Comparison of ENCODE assay signal across 22 cellular contexts in the genomic region with DNA sequence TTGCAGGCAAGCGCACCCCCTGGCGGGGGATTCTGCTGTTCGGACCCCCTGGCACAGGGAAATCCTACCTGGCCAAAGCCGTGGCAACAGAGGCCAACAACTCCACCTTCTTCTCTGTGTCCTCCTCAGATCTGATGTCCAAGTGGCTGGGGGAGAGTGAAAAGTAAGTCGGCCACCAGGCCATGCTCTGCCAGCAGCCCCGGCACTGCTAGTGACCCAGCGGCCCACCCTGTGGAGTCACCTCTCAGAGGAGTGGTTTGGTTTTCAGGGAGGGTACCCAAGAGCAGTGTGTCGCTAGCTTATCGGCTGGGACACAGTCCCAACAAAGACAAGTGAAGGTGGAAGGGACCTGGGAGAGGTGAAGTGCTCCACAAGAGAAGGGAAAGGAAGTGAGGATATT. TPM values are rescaled to one million over a fixed set of nuclear protein-coding genes. Genes with fewer than 3 reads are reported as not detected.
DNase-seq lines count a peak whose midpoint lies in the region; ATAC-seq and TF ChIP-seq lines count a peak whose summit lies in the region.
"Had no signal": no experiment of that assay in that cellular context is flagged by ENCODE, and none has a peak within 500 bp of the region (broad histone marks: within the 10 kb centered on the region; RNA-seq: fewer than 3 reads in every experiment).

No MANE protein-coding gene starts in this region.

- TF ChIP-seq EP300 in upper lobe of left lung (IDR thresholded peaks at IDR 0.05), result no peak

- H3K4me1 ChIP-seq in upper lobe of left lung, result peaks cover 0 to 7% (median 3%) of the 10 kb centered on the region in 4 donors

- WGBS in upper lobe of left lung, 2 donors, result 93 to 97% methylated on average over 5 to 9 of the region's 9 CpGs

- peak overlapping the region; percentile 34 for H3K27ac Mint-ChIP-seq in endothelial cell (ENCODE audit: unreplicated experiment)
- H3K27ac Mint-ChIP-seq in progenitor cell of endocrine pancreas, result peak overlapping the region; percentile 7
- peak overlapping the region in 2 of 6 donors; percentile 39 to 69 for H3K27ac Mint-ChIP-seq in immature natural killer cell

- no peaks in the 10 kb centered on the region for H3K9me3 Mint-ChIP-seq in endothelial cell (ENCODE audit: unreplicated experiment)
- H3K9me3 Mint-ChIP-seq in progenitor cell of endocrine pancreas (ENCODE audit: low read depth), result no peaks in the 10 kb centered on the region
- H3K9me3 Mint-ChIP-seq in immature natural killer cell, result no peaks in the 10 kb centered on the region
- H3K9me3 Mint-ChIP-seq: CD4-positive, CD25-positive, alpha-beta regulatory T cell had no signal

- H3K4me1 Mint-ChIP-seq in endothelial cell (ENCODE audit: unreplicated experiment) (no peaks in the 10 kb centered on the region), progenitor cell of endocrine pancreas (ENCODE audit: low read depth) (no peaks in the 10 kb centered on the region), immature natural killer cell (peaks cover 3 to 11% of the 10 kb centered on the region in 2 donors)

- H3K36me3 Mint-ChIP-seq in endothelial cell (ENCODE audit: low read depth, unreplicated experiment) (peaks cover 39% of the 10 kb centered on the region), progenitor cell of endocrine pancreas (ENCODE audit: insufficient read depth) (peaks cover 21% of the 10 kb centered on the region), immature natural killer cell (peaks cover 4 to 28% (median 12%) of the 10 kb centered on the region in 3 donors)

- POLR2A ChIA-PET in RWPE1 (lab: Yijun Ruan, JAX; ENCODE audit: low non-redundant PET), result interaction anchor here (0.6 kb wide), 1 partner anchor 489 kb away, joined by 7 read pairs; no protein-coding TSS in a partner anchor

- H3K27me3 Mint-ChIP-seq in endothelial cell (ENCODE audit: unreplicated experiment) (peaks cover 13% of the 10 kb centered on the region), progenitor cell of endocrine pancreas (no peaks in the 10 kb centered on the region), immature natural killer cell (ENCODE audit: low read depth in 3 of 3) (peaks cover 0 to 9% (median 0%) of the 10 kb centered on the region in 3 donors)
- H3K27me3 Mint-ChIP-seq: CD4-positive, CD25-positive, alpha-beta regulatory T cell had no signal

- H3K27me3 ChIP-seq in upper lobe of left lung, result no peaks in the 10 kb centered on the region

- peaks cover 57 to 100% (median 95%) of the 10 kb centered on the region in 4 donors for H3K36me3 ChIP-seq in upper lobe of left lung

- CTCF ChIA-PET in RWPE1 (lab: Yijun Ruan, JAX), result no interaction called here

- TF ChIP-seq CTCF in RWPE1 (conservative IDR thresholded peaks at IDR 0.05; ENCODE audit: low read depth), result no peak
- TF ChIP-seq CTCF in endothelial cell (IDR thresholded peaks at IDR 0.05; ENCODE audit: unreplicated experiment), result no peak
- no peak for TF ChIP-seq CTCF in progenitor cell of endocrine pancreas (IDR thresholded peaks at IDR 0.05; ENCODE audit: unreplicated experiment)
- TF ChIP-seq CTCF in upper lobe of left lung (IDR thresholded peaks at IDR 0.05), result no peak

- H3K27ac ChIP-seq in RWPE1 (peak overlapping the region; percentile 20; the same call in 1 of the 2 replicates), upper lobe of left lung (no peak overlapping the region)
- H3K27ac ChIP-seq: 22Rv1 had no signal

- peak overlapping the region; percentile 28 for H3K4me3 Mint-ChIP-seq in endothelial cell (ENCODE audit: unreplicated experiment)
- H3K4me3 Mint-ChIP-seq in progenitor cell of endocrine pancreas (ENCODE audit: low read depth), result no peak overlapping the region
- no peak overlapping the region for H3K4me3 Mint-ChIP-seq in immature natural killer cell

- DNase-seq in activated CD4-positive, CD25-positive, alpha-beta regulatory T cell treated with anti-CD3 and anti-CD28 coated beads, Interleukin-2, amount 50 U/mL, for 72 hours, result peak; percentile 9
- no peak for DNase-seq in activated CD4-positive, CD25-positive, alpha-beta regulatory T cell (lab: John Stamatoyannopoulos, UW)
- DNase-seq in RWPE1 (ENCODE audit: low spot score) (no peak), endothelial cell (ENCODE audit: low spot score) (no peak), progenitor cell of endocrine pancreas (ENCODE audit: low spot score, unreplicated experiment) (no peak), upper lobe of left lung (no peak), immature natural killer cell (no peak)
- DNase-seq: CD4-positive, CD25-positive, alpha-beta regulatory T cell; COR-L47; DMS153; GOT3; NCI-H1105; NCI-H510A treated with DMSO at 0.1 percent for 48 hours; NCI-H774; PC-3; RPMI8226; SIG-M5 had no signal

- H3K9me3 ChIP-seq in upper lobe of left lung, result no peaks in the 10 kb centered on the region

- no peak for TF ChIP-seq POLR2A in upper lobe of left lung (IDR thresholded peaks at IDR 0.05)

- ATAC-seq in upper lobe of left lung (ENCODE audit: low FRiP score in 2 of 2) (no peak), GM21619 (IDR thresholded peaks at IDR 0.05; ENCODE audit: unreplicated experiment) (no peak)
- ATAC-seq: GM12878, HCT116, PC-3 had no signal

- H3K4me3 ChIP-seq in upper lobe of left lung, result no peak overlapping the region
- H3K4me3 ChIP-seq: GM12878 had no signal

RNA-seq across cellular contexts. Expression of a gene that starts 8.2 kb away (rescaled TPM):
- total RNA-seq in endothelial cell (ENCODE audit: unreplicated experiment), result 36.3 TPM
- total RNA-seq in progenitor cell of endocrine pancreas, result 21.2 and 25.2 TPM in 2 replicates
- total RNA-seq in upper lobe of left lung, result 10 to 100 TPM; 27.8 to 48.6 (median 32.9) TPM
- polyA plus RNA-seq in immature natural killer cell, result 10 to 100 TPM; 26.5 to 52.0 (median 30.9) TPM

RNA-seq across cellular contexts. Expression of a gene that starts 11.0 kb away (rescaled TPM):
- 11.4 TPM for total RNA-seq in endothelial cell (ENCODE audit: unreplicated experiment)
- 13.0 and 14.4 TPM in 2 replicates for total RNA-seq in progenitor cell of endocrine pancreas
- 10 to 100 TPM in 5 of 6 donors, 1 to 10 TPM in 1; 6.9 to 22.0 (median 13.5) TPM for total RNA-seq in upper lobe of left lung
- 1 to 10 TPM; 6.3 to 10.0 (median 6.3) TPM for polyA plus RNA-seq in immature natural killer cell

RNA-seq across cellular contexts. Expression of a gene that starts 20.0 kb away (rescaled TPM):
- total RNA-seq in endothelial cell (ENCODE audit: unreplicated experiment) (33.1 TPM), progenitor cell of endocrine pancreas (55.2 and 58.6 TPM in 2 replicates), upper lobe of left lung (10 to 100 TPM; 33.5 to 62.9 (median 37.0) TPM)
- polyA plus RNA-seq in immature natural killer cell, result 10 to 100 TPM; 36.6 to 52.0 (median 44.4) TPM

RNA-seq across cellular contexts. Expression of a gene that starts 20.2 kb away (rescaled TPM):
- total RNA-seq in endothelial cell (ENCODE audit: unreplicated experiment), result 34.4 TPM
- total RNA-seq in progenitor cell of endocrine pancreas, result 22.9 and 23.8 TPM in 2 replicates
- total RNA-seq in upper lobe of left lung, result 10 to 100 TPM in 4 of 6 donors, 1 to 10 TPM in 2; 2.7 to 21.0 (median 14.1) TPM
- 10 to 100 TPM; 13.0 to 24.9 (median 23.2) TPM for polyA plus RNA-seq in immature natural killer cell

RNA-seq across cellular contexts. Expression of a gene that starts 32.2 kb away (rescaled TPM):
- total RNA-seq in endothelial cell (ENCODE audit: unreplicated experiment) (1.2 TPM), progenitor cell of endocrine pancreas (2.6 and 3.6 TPM in 2 replicates), upper lobe of left lung (1 to 10 TPM in 2 of 6 donors, under 1 TPM in 2, not detected in 2; 0.43 to 2.6 (median 1.1) TPM)
- polyA plus RNA-seq in immature natural killer cell, result not detected
- total RNA-seq: PC-3 had no signal
- polyA plus RNA-seq: AG04450 had no signal
